In the genomic region with DNA sequence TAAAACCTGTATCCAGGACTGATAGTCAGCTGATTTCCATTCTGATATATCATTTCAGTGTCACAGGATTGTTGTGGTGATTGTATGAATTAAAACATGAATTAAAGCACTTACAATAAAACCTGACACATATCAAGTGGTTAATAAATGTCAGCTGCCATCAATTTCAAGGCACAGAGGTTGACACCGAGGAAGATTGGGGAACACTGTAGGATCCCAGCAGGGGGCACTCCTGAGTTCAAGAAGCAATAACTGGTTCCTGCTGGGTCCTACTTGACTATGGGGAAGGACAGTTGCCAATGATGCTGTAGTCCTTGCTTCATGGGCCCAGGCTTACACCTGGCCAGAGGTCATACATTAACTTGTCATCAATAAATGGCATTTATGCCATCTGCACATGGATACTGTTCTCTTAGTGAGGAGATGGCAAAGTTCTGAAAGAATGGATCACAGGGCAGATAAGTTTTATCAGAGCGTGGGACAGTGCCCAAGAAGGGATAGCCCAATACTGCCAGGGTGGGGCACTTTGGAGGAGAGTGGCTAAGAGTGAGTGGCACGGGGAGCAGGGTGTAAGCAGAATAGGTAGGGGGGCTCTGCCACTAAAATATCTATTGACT, we compare ENCODE assay signal across 8 cellular contexts. TPM values are rescaled to one million over a fixed set of nuclear protein-coding genes. Genes with fewer than 3 reads are reported as not detected.
DNase-seq lines count a peak whose midpoint lies in the region; ATAC-seq and TF ChIP-seq lines count a peak whose summit lies in the region.

No MANE protein-coding gene starts in this region.

- H3K27ac ChIP-seq in Peyer's patch = no peak overlapping the region

- H3K27me3 ChIP-seq in Peyer's patch = no peaks in the 10 kb centered on the region

- no peak for TF ChIP-seq POLR2A in Peyer's patch (IDR thresholded peaks at IDR 0.05)

- H3K4me1 ChIP-seq in Peyer's patch = no peaks in the 10 kb centered on the region

- no peaks in the 10 kb centered on the region for H3K36me3 ChIP-seq in Peyer's patch

- H3K4me3 ChIP-seq in Peyer's patch = no peak overlapping the region

- CTCF ChIA-PET in GM10248 (lab: Yijun Ruan, JAX) (interaction anchor here (0.9 to 1.8 kb wide), 9 partner anchors 8 to 1159 kb away, joined by 3 to 7 read pairs (median 3); a partner anchor contains a TSS), HEK293T (lab: Yijun Ruan, JAX) (interaction anchor here (1.7 kb wide), 1 partner anchor 69 kb away, joined by 3 read pairs; no protein-coding TSS in a partner anchor)

- POLR2A ChIA-PET in GM10248 (lab: Yijun Ruan, JAX) = no interaction called here
- POLR2A ChIA-PET in HEK293T (lab: Yijun Ruan, JAX) = no interaction called here

- DNase-seq in GM10248 (ENCODE audit: extremely low spot score) (peak; percentile 20), HEK293T (ENCODE audit: extremely low spot score) (peak; percentile 34), Peyer's patch (peak; percentile 31 to 78 (median 52)), glomerular endothelial cell (ENCODE audit: extremely low read depth, low read depth, low spot score) (peak; percentile 31), superior temporal gyrus (ENCODE audit: extremely low spot score) (peak; percentile 69), NCI-H2107 (lab: John Stamatoyannopoulos, UW) (no peak)

- ATAC-seq in HG03097 (IDR thresholded peaks at IDR 0.05; ENCODE audit: low FRiP score, unreplicated experiment) = no peak
- ATAC-seq in HG03196 (IDR thresholded peaks at IDR 0.05; ENCODE audit: unreplicated experiment) = no peak

- H3K9me3 ChIP-seq in Peyer's patch = no peaks in the 10 kb centered on the region

- peak; percentile 22 for TF ChIP-seq CTCF in GM10248 (IDR thresholded peaks at IDR 0.05; ENCODE audit: control extremely low read depth, extremely low read depth, low read depth, missing control alignments)
- TF ChIP-seq CTCF in Peyer's patch (IDR thresholded peaks at IDR 0.05) = peak in 4 of 6 experiments; percentile 42 to 52 (median 46)

TF ChIP-seq in HEK293T, 16 proteins besides CTCF, POLR2A, EP300 and RAD21:
- TF ChIP-seq SUZ12 (IDR thresholded peaks at IDR 0.05) = no peak
- TF ChIP-seq ARNT (IDR thresholded peaks at IDR 0.05) = no peak
- TF ChIP-seq, protein P1, sequence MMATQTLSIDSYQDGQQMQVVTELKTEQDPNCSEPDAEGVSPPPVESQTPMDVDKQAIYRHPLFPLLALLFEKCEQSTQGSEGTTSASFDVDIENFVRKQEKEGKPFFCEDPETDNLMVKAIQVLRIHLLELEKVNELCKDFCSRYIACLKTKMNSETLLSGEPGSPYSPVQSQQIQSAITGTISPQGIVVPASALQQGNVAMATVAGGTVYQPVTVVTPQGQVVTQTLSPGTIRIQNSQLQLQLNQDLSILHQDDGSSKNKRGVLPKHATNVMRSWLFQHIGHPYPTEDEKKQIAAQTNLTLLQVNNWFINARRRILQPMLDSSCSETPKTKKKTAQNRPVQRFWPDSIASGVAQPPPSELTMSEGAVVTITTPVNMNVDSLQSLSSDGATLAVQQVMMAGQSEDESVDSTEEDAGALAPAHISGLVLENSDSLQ (IDR thresholded peaks at IDR 0.05) = peak; percentile 58; the same call in 1 of the 2 replicates
- TF ChIP-seq HDGF (IDR thresholded peaks at IDR 0.05; ENCODE audit: borderline replicate concordance) = no peak

RNA-seq across cellular contexts. Expression of a gene that starts 24.1 kb away (rescaled TPM):
- 10 to 100 TPM in 2 of 4 donors, 1 to 10 TPM in 2; 1.7 to 12.6 (median 8.9) TPM for total RNA-seq in Peyer's patch
- total RNA-seq in glomerular endothelial cell = 4.0 and 8.4 TPM in 2 replicates
